Comparison of ENCODE assay signal across 7 cellular contexts in genomic region chr2:26077291-26077690, GRCh38.
"Had no signal": no experiment of that assay in that cellular context is flagged by ENCODE, and none has a peak within 500 bp of the region (broad histone marks: within the 10 kb centered on the region; RNA-seq: fewer than 3 reads in every experiment).

No MANE protein-coding gene starts in this region.

- H3K4me2 ChIP-seq: GM23338 had no signal

- ATAC-seq: GM23338, HCT116, K562 had no signal

- DNase-seq: H7, IMR-90, KG1 had no signal

- H2AFZ ChIP-seq: GM23338 had no signal

- H3K4me1 ChIP-seq: HAP-1 had no signal

- H3K4me3 ChIP-seq: GM23338, HAP-1, K562 had no signal
